In the genomic region with DNA sequence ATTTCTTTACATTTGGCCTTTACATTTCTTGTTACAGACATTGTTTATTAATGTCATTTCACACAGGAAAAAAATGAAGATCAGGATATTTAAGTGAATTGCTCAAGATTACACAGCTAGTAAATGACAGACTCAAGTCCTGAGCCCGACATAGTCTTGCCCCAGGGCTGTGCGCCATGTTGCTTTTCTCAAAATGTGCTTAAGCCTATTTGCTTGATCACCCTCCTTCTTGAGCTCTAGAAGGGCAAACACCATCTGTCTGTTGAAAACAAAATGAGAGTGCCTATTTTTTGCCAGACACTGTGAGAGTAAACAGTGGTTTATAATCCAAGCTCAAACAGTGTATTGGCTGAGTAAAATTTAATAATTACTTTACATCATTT, we compare ENCODE assay signal across 1 cellular context.
TF ChIP-seq lines count a peak whose summit lies in the region.

No MANE protein-coding gene starts in this region.

TF ChIP-seq in HepG2, 621 proteins besides CTCF, POLR2A, EP300 and RAD21:
- TF ChIP-seq ZNF605 (CRISPR knock-in tag; IDR thresholded peaks at IDR 0.05): 0 out of 2 replicates have a peak, but pooled peaks have one; percentile 48
- TF ChIP-seq ZNF614 (CRISPR knock-in tag; IDR thresholded peaks at IDR 0.05; ENCODE audit: borderline replicate concordance): 0 out of 2 replicates have a peak, but pooled peaks have one; percentile 10
- TF ChIP-seq SMARCC2 (IDR thresholded peaks at IDR 0.05): no peak
- TF ChIP-seq HIVEP1 (CRISPR knock-in tag; IDR thresholded peaks at IDR 0.05): no peak
- no peak for TF ChIP-seq SYNCRIP (IDR thresholded peaks at IDR 0.05; ENCODE audit: insufficient read depth, low read depth, low read length)
- no peak for TF ChIP-seq ZNF280B (CRISPR knock-in tag; IDR thresholded peaks at IDR 0.05; ENCODE audit: borderline replicate concordance)
- no peak for TF ChIP-seq MLLT10 (CRISPR knock-in tag; IDR thresholded peaks at IDR 0.05)
- TF ChIP-seq SP5 (CRISPR knock-in tag; IDR thresholded peaks at IDR 0.05; ENCODE audit: borderline replicate concordance, low read depth): no peak
- TF ChIP-seq, protein P1, sequence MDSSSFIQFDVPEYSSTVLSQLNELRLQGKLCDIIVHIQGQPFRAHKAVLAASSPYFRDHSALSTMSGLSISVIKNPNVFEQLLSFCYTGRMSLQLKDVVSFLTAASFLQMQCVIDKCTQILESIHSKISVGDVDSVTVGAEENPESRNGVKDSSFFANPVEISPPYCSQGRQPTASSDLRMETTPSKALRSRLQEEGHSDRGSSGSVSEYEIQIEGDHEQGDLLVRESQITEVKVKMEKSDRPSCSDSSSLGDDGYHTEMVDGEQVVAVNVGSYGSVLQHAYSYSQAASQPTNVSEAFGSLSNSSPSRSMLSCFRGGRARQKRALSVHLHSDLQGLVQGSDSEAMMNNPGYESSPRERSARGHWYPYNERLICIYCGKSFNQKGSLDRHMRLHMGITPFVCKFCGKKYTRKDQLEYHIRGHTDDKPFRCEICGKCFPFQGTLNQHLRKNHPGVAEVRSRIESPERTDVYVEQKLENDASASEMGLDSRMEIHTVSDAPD (CRISPR knock-in tag; IDR thresholded peaks at IDR 0.05): 0 out of 2 replicates have a peak, but pooled peaks have one; percentile 26
- TF ChIP-seq TAF15 (IDR thresholded peaks at IDR 0.05; ENCODE audit: low read depth, low read length, poor library complexity, severe bottlenecking): no peak
- no peak for TF ChIP-seq ZSCAN30 (CRISPR knock-in tag; IDR thresholded peaks at IDR 0.05)
- TF ChIP-seq CBX1 (IDR thresholded peaks at IDR 0.05; ENCODE audit: low read depth): no peak
- TF ChIP-seq ZNF644 (CRISPR knock-in tag; IDR thresholded peaks at IDR 0.05; ENCODE audit: low read depth): peak; percentile 88
